In genomic region chr2:122748552-122749011, GRCh38 we compare ENCODE assay signal across 13 cellular contexts.
DNase-seq lines count a peak whose midpoint lies in the region; ATAC-seq and TF ChIP-seq lines count a peak whose summit lies in the region.
"Had no signal": no experiment of that assay in that cellular context is flagged by ENCODE, and none has a peak within 500 bp of the region (broad histone marks: within the 10 kb centered on the region; RNA-seq: fewer than 3 reads in every experiment).

No MANE protein-coding gene starts in this region.

- H3K27ac ChIP-seq in gastrocnemius medialis, result no peak overlapping the region

- H3K27ac Mint-ChIP-seq in activated CD4-positive, alpha-beta T cell treated with anti-CD3 and anti-CD28 coated beads, Interleukin-2, amount 10 ng/mL, durations not matched to agents 7 days and 5 days, result no peak overlapping the region
- H3K27ac Mint-ChIP-seq: CD8-positive, alpha-beta memory T cell had no signal

- H3K36me3 ChIP-seq in gastrocnemius medialis, result no peaks in the 10 kb centered on the region

- no peak overlapping the region for H3K4me3 ChIP-seq in gastrocnemius medialis

- no peak for TF ChIP-seq POLR2A in gastrocnemius medialis (IDR thresholded peaks at IDR 0.05)

- H3K4me1 Mint-ChIP-seq in activated CD4-positive, alpha-beta T cell treated with anti-CD3 and anti-CD28 coated beads, Interleukin-2, amount 10 ng/mL, durations not matched to agents 7 days and 5 days, result no peaks in the 10 kb centered on the region
- H3K4me1 Mint-ChIP-seq: CD8-positive, alpha-beta memory T cell had no signal

- H3K9me3 ChIP-seq in gastrocnemius medialis, result no peaks in the 10 kb centered on the region

- in situ Hi-C loops in gastrocnemius medialis (cut with MboI; ENCODE audit: low sequenced_read_pairs in 4 of 4), result no loop called here

- intact Hi-C loops in gastrocnemius medialis (cut with DNase I; ENCODE audit: low total_unique reads), result no loop called here

- TF ChIP-seq CTCF in gastrocnemius medialis (IDR thresholded peaks at IDR 0.05 in 4 of 5, conservative IDR thresholded peaks at IDR 0.05 in 1 of 5), result no peak

- CTCF ChIA-PET in activated CD4-positive, alpha-beta T cell treated with anti-CD3 and anti-CD28 coated beads, Interleukin-2, amount 10 ng/mL, durations not matched to agents 7 days and 5 days (lab: Charles Lee), result no interaction called here

- H3K27me3 ChIP-seq in gastrocnemius medialis, result no peaks in the 10 kb centered on the region

- H3K36me3 Mint-ChIP-seq in activated CD4-positive, alpha-beta T cell treated with anti-CD3 and anti-CD28 coated beads, Interleukin-2, amount 10 ng/mL, durations not matched to agents 7 days and 5 days (ENCODE audit: low read depth), result no peaks in the 10 kb centered on the region
- H3K36me3 Mint-ChIP-seq: CD8-positive, alpha-beta memory T cell had no signal

- H3K4me1 ChIP-seq in gastrocnemius medialis, result no peaks in the 10 kb centered on the region

- POLR2A ChIA-PET in activated CD4-positive, alpha-beta T cell treated with anti-CD3 and anti-CD28 coated beads, Interleukin-2, amount 10 ng/mL, durations not matched to agents 7 days and 5 days (lab: Charles Lee), result no interaction called here

- H3K27me3 Mint-ChIP-seq in activated CD4-positive, alpha-beta T cell treated with anti-CD3 and anti-CD28 coated beads, Interleukin-2, amount 10 ng/mL, durations not matched to agents 7 days and 5 days, result no peaks in the 10 kb centered on the region
- H3K27me3 Mint-ChIP-seq: CD8-positive, alpha-beta memory T cell had no signal

- H3K4me3 Mint-ChIP-seq in activated CD4-positive, alpha-beta T cell treated with anti-CD3 and anti-CD28 coated beads, Interleukin-2, amount 10 ng/mL, durations not matched to agents 7 days and 5 days, result no peak overlapping the region
- H3K4me3 Mint-ChIP-seq: CD8-positive, alpha-beta memory T cell had no signal

- DNase-seq in DMS153 (lab: John Stamatoyannopoulos, UW), result peak; percentile 75
- DNase-seq in HuH-7.5 (ENCODE audit: low spot score), result peak; percentile 3
- peak; percentile 90 for DNase-seq in amniotic epithelial cell (ENCODE audit: low read depth)
- peak; percentile 67 for DNase-seq in kidney glomerular epithelial cell (lab: John Stamatoyannopoulos, UW)
- DNase-seq in gastrocnemius medialis, result no peak
- no peak for DNase-seq in SK-N-DZ (ENCODE audit: low spot score)
- DNase-seq in activated CD4-positive, alpha-beta T cell treated with anti-CD3 and anti-CD28 coated beads, Interleukin-2, amount 10 ng/mL, durations not matched to agents 7 days and 5 days, result no peak
- DNase-seq: activated T-cell treated with anti-CD3 and anti-CD28 coated beads, Interleukin-2, amount 50 U/mL, for 1 hour; CD8-positive, alpha-beta memory T cell; cortex of kidney; MV-4-11; small intestine had no signal

- H3K9me3 Mint-ChIP-seq in activated CD4-positive, alpha-beta T cell treated with anti-CD3 and anti-CD28 coated beads, Interleukin-2, amount 10 ng/mL, durations not matched to agents 7 days and 5 days, result no peaks in the 10 kb centered on the region

- ATAC-seq in HG02870 (IDR thresholded peaks at IDR 0.05; ENCODE audit: unreplicated experiment) (no peak), gastrocnemius medialis (no peak)

Comparison
In these comparisons a context has a peak if more than half of its experiments do, and no peak if none do; other contexts are left out.
1. DNase-seq: peak in DMS153 (single experiment), HuH-7.5 (single experiment), amniotic epithelial cell (single experiment) and kidney glomerular epithelial cell (single experiment); none in gastrocnemius medialis (0 of 2), SK-N-DZ (single experiment) and activated CD4-positive, alpha-beta T cell treated with anti-CD3 and anti-CD28 coated beads, Interleukin-2, amount 10 ng/mL, durations not matched to agents 7 days and 5 days (single experiment).